In genomic region chr21:38290809-38291208, GRCh38 we compare ENCODE assay signal across 1 cellular context.
TF ChIP-seq lines count a peak whose summit lies in the region.

No MANE protein-coding gene starts in this region.

TF ChIP-seq in GM23338, 12 proteins besides CTCF, POLR2A, EP300 and RAD21 (continued from another document):
- no peak for TF ChIP-seq ZNF331 (CRISPR knock-in tag; IDR thresholded peaks at IDR 0.05; ENCODE audit: low read depth)
- no peak for TF ChIP-seq CREB1 (CRISPR knock-in tag; IDR thresholded peaks at IDR 0.05; ENCODE audit: low read depth)
